7 cellular contexts compared by ENCODE assay signal in genomic region chr4:40630335-40631021, GRCh38. TPM values are rescaled to one million over a fixed set of nuclear protein-coding genes. Genes with fewer than 3 reads are reported as not detected.
DNase-seq lines count a peak whose midpoint lies in the region; ATAC-seq and TF ChIP-seq lines count a peak whose summit lies in the region.

No MANE protein-coding gene starts in this region.

- ATAC-seq in GM18907 (IDR thresholded peaks at IDR 0.05; ENCODE audit: unreplicated experiment) (peak; percentile 52), HG02642 (IDR thresholded peaks at IDR 0.05; ENCODE audit: poor library complexity, unreplicated experiment) (peak; percentile 56)

- H3K4me1 Mint-ChIP-seq in neural progenitor cell = peaks cover 43% of the 10 kb centered on the region

- H3K4me3 Mint-ChIP-seq in neural progenitor cell = peak overlapping the region; percentile 91

- H3K27me3 Mint-ChIP-seq in neural progenitor cell (ENCODE audit: insufficient read depth, low read depth) = peaks cover 28% of the 10 kb centered on the region

- TF ChIP-seq POLR2A in esophagus squamous epithelium (IDR thresholded peaks at IDR 0.05) = peak in 1 of 4 donors; percentile 13

- H3K27ac ChIP-seq in esophagus squamous epithelium = peak overlapping the region; percentile 94 to 99 (median 97)
- H3K27ac ChIP-seq in neural progenitor cell = no peak overlapping the region

- peaks cover 8% of the 10 kb centered on the region for H3K79me2 ChIP-seq in neural progenitor cell (ENCODE audit: low read depth)

- H3K9me3 Mint-ChIP-seq in neural progenitor cell = no peaks in the 10 kb centered on the region

- peak; percentile 58 for DNase-seq in NOMO-1 treated with dmso at 0.1 percent for 144 hours (lab: John Stamatoyannopoulos, UW; ENCODE audit: unreplicated experiment)
- no peak for DNase-seq in esophagus squamous epithelium (lab: John Stamatoyannopoulos, UW)
- peak; percentile 63 for DNase-seq in neural progenitor cell (ENCODE audit: low spot score)
- no peak for DNase-seq in T-helper 9 cell
- no peak for DNase-seq in COR-L47 (lab: John Stamatoyannopoulos, UW)

- H3K4me3 ChIP-seq in esophagus squamous epithelium = peak overlapping the region; percentile 62 to 75 (median 71)
- peak overlapping the region; percentile 58 for H3K4me3 ChIP-seq in neural progenitor cell

- H3K4me1 ChIP-seq in esophagus squamous epithelium (peaks cover 8 to 52% (median 10%) of the 10 kb centered on the region in 3 donors), neural progenitor cell (peaks cover 43% of the 10 kb centered on the region)

- H3K36me3 ChIP-seq in esophagus squamous epithelium = peaks cover 0 to 1% (median 0%) of the 10 kb centered on the region in 3 donors
- H3K36me3 ChIP-seq in neural progenitor cell = no peaks in the 10 kb centered on the region

- H4K20me1 ChIP-seq in neural progenitor cell (ENCODE audit: low read depth) = no peaks in the 10 kb centered on the region

- H3K36me3 Mint-ChIP-seq in neural progenitor cell = no peaks in the 10 kb centered on the region

- no peak overlapping the region for H3K9ac ChIP-seq in neural progenitor cell

- H3K9me3 ChIP-seq in esophagus squamous epithelium = no peaks in the 10 kb centered on the region
- H3K9me3 ChIP-seq in neural progenitor cell (ENCODE audit: low read depth) = no peaks in the 10 kb centered on the region

- WGBS in esophagus squamous epithelium, 2 donors = 17 to 20% methylated on average over 13 of the region's 41 CpGs

- H3K4me2 ChIP-seq in neural progenitor cell = peak overlapping the region; percentile 97

- intact Hi-C loops in esophagus squamous epithelium (cut with DNase I) = no loop called here

- H3K27me3 ChIP-seq in esophagus squamous epithelium (peaks cover 0 to 17% (median 0%) of the 10 kb centered on the region in 4 donors), neural progenitor cell (peaks cover 54% of the 10 kb centered on the region)

- TF ChIP-seq CTCF in esophagus squamous epithelium (IDR thresholded peaks at IDR 0.05) (peak in 1 of 6 experiments; percentile 2), neural progenitor cell (IDR thresholded peaks at IDR 0.05) (peak; percentile 2)

- peaks cover 39% of the 10 kb centered on the region for H3F3A ChIP-seq in neural progenitor cell (ENCODE audit: low read depth)

- H2AFZ ChIP-seq in neural progenitor cell (replicated peaks) = peak overlapping the region; percentile 81

- H3K27ac Mint-ChIP-seq in neural progenitor cell = no peak overlapping the region

RNA-seq across cellular contexts. Expression of gene RBM47, which starts 0.8 kb away (rescaled TPM):
- total RNA-seq in esophagus squamous epithelium = 100 to 1,000 TPM in 2 of 4 donors, 10 to 100 TPM in 2; 94.6 to 197 (median 125) TPM
- 2.9 and 6.1 TPM in 2 replicates for total RNA-seq in neural progenitor cell (ENCODE audit: low replicate concordance)

Comparison
In these comparisons a context has a peak if more than half of its experiments do, and no peak if none do; other contexts are left out.
1. DNase-seq: peak in NOMO-1 treated with dmso at 0.1 percent for 144 hours (single experiment) and neural progenitor cell (single experiment); none in esophagus squamous epithelium (single experiment), T-helper 9 cell (single experiment) and COR-L47 (single experiment).
2. RNA of gene RBM47, which starts 0.8 kb away (total RNA-seq): 94.6 to 197 TPM in esophagus squamous epithelium; 2.9 to 6.1 TPM in neural progenitor cell; every median in the first group is over 10 times any median in the second.